ENCODE assay signal across 10 cellular contexts in the genomic region with DNA sequence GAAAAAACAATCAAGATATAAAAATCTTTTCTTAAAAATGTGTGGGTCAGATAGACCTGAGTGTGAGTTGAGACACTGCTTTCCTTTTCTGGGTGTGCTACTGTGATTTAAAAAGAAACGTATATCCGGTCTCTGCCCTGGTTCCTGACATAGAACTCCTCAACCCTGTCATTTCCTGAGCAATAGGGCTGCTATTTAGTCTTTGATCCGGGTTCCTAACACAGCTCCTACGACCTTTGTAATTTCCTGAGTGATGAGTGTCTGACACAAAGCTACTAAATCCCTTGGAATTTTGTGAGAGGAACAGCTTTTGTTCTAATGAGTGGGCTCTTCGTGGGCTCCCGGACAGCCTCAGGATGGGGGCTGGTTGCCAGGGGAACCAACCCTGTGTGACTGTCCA.
DNase-seq lines count a peak whose midpoint lies in the region; ATAC-seq and TF ChIP-seq lines count a peak whose summit lies in the region.
"Had no signal": no experiment of that assay in that cellular context is flagged by ENCODE, and none has a peak within 500 bp of the region (broad histone marks: within the 10 kb centered on the region; RNA-seq: fewer than 3 reads in every experiment).

No MANE protein-coding gene starts in this region.

- H3K4me3 Mint-ChIP-seq in IgD-negative memory B cell, result peak overlapping the region in 1 of 4 donors; percentile 51

- no peaks in the 10 kb centered on the region for H3K27me3 Mint-ChIP-seq in IgD-negative memory B cell

- ATAC-seq in HG02973 (IDR thresholded peaks at IDR 0.05; ENCODE audit: unreplicated experiment), result no peak
- no peak for ATAC-seq in GM21619 (IDR thresholded peaks at IDR 0.05; ENCODE audit: unreplicated experiment)
- ATAC-seq in HG03135 (IDR thresholded peaks at IDR 0.05; ENCODE audit: unreplicated experiment), result no peak

- H3K9me3 Mint-ChIP-seq in IgD-negative memory B cell, result no peaks in the 10 kb centered on the region

- H3K27ac Mint-ChIP-seq in IgD-negative memory B cell, result peak overlapping the region in 2 of 3 donors; percentile 59 to 95

- no peak overlapping the region for H3K4me3 ChIP-seq in choroid plexus epithelial cell (ENCODE audit: low read depth, low read length)
- H3K4me3 ChIP-seq: colonic mucosa had no signal

- peaks cover 7% of the 10 kb centered on the region for H3K36me3 Mint-ChIP-seq in IgD-negative memory B cell

- peaks cover 0 to 5% (median 3%) of the 10 kb centered on the region in 3 donors for H3K4me1 Mint-ChIP-seq in IgD-negative memory B cell

- no peak for TF ChIP-seq CTCF in choroid plexus epithelial cell (conservative IDR thresholded peaks at IDR 0.05; ENCODE audit: low read depth, low read length)

- DNase-seq in DMS53 (lab: John Stamatoyannopoulos, UW) (peak; percentile 38), choroid plexus epithelial cell (ENCODE audit: low read depth) (peak; percentile 44), lung microvascular endothelial cell (ENCODE audit: low read depth in 2 of 2) (peak; percentile 42 to 88), NCI-H526 treated with DMSO at 0.1 percent for 48 hours (lab: John Stamatoyannopoulos, UW) (no peak)
- DNase-seq: colonic mucosa, NCI-H2107 had no signal
